Comparison of ENCODE assay signal across 8 cellular contexts in the genomic region with DNA sequence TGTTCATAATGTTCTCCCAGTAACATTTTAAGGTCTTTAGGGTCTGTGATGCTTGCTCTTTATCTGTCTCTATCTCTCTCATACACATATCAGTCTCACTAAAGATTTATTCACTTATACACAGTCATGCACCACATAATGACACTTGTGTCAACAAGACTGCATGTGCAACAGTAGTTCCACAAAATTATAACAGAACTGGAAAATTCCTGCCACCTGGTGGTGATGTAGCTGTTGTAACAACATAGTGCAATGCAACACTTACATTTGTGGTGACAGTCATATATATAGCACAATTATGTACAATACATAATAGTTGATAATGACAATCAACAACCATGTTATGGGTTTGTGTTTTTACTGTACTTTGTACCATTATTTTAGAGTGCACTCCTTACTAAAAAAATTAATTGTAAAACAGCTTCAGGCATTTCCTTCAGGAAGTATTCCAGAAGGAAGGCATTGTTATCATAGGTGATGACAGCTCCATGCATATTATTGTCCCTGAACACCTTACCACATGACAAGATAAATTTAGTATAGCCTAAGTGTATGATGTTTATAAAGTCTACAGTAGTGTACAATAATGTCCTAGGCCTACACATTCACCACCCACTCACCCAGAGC. TPM values are rescaled to one million over a fixed set of nuclear protein-coding genes. Genes with fewer than 3 reads are reported as not detected.
A peak's percentile ranks its signal among the peaks of the same experiment; 100 is the strongest.
DNase-seq lines count a peak whose midpoint lies in the region; ATAC-seq and TF ChIP-seq lines count a peak whose summit lies in the region.

No MANE protein-coding gene starts in this region.

- no peaks in the 10 kb centered on the region for H3K9me3 ChIP-seq in cardiac muscle cell (ENCODE audit: low read depth)
- no peaks in the 10 kb centered on the region for H3K9me3 ChIP-seq in psoas muscle
- peaks cover 0 to 4% (median 0%) of the 10 kb centered on the region in 4 donors for H3K9me3 ChIP-seq in esophagus muscularis mucosa
- H3K9me3 ChIP-seq in uterus, result no peaks in the 10 kb centered on the region

- H3K36me3 ChIP-seq in cardiac muscle cell (no peaks in the 10 kb centered on the region), psoas muscle (ENCODE audit: insufficient read depth in 1 of 2, low read depth in 1 of 2) (no peaks in the 10 kb centered on the region), esophagus muscularis mucosa (no peaks in the 10 kb centered on the region), uterus (no peaks in the 10 kb centered on the region)

- intact Hi-C loops in left cardiac atrium (cut with DNase I) (no loop called here), psoas muscle (cut with DNase I) (no loop called here), esophagus muscularis mucosa (cut with DNase I) (no loop called here), uterus (cut with DNase I; ENCODE audit: low total_unique reads) (no loop called here)

- TF ChIP-seq CTCF in cardiac muscle cell (IDR thresholded peaks at IDR 0.05; ENCODE audit: low read depth, low read length), result peak; percentile 48
- TF ChIP-seq CTCF in choroid plexus epithelial cell (conservative IDR thresholded peaks at IDR 0.05; ENCODE audit: low read depth, low read length), result peak; percentile 46
- peak; percentile 10 for TF ChIP-seq CTCF in psoas muscle (IDR thresholded peaks at IDR 0.05)
- TF ChIP-seq CTCF in esophagus muscularis mucosa (IDR thresholded peaks at IDR 0.05), result peak in 1 of 3 experiments; percentile 33
- TF ChIP-seq CTCF in uterus (IDR thresholded peaks at IDR 0.05), result peak in 1 of 4 experiments; percentile 9

- DNase-seq in cardiac muscle cell (ENCODE audit: low read depth in 1 of 2, low spot score in 1 of 2), result peak; percentile 52 to 57
- no peak for DNase-seq in left cardiac atrium
- DNase-seq in NCI-H526 treated with DMSO at 0.1 percent for 48 hours (lab: John Stamatoyannopoulos, UW), result peak; percentile 78
- DNase-seq in choroid plexus epithelial cell (ENCODE audit: low read depth), result peak; percentile 47
- DNase-seq in psoas muscle, result no peak
- DNase-seq in esophagus muscularis mucosa (ENCODE audit: extremely low spot score), result no peak
- DNase-seq in activated gamma-delta T cell treated with Interleukin-2 at 50 U/mL for 16 hours, result no peak
- DNase-seq in uterus, result no peak

- ATAC-seq in left cardiac atrium (no peak), psoas muscle (no peak)

- H3K27me3 ChIP-seq in cardiac muscle cell, result peaks cover 12% of the 10 kb centered on the region
- no peaks in the 10 kb centered on the region for H3K27me3 ChIP-seq in psoas muscle (ENCODE audit: insufficient read depth in 3 of 3, low read length in 2 of 3)
- H3K27me3 ChIP-seq in esophagus muscularis mucosa, result peaks cover 0 to 11% (median 0%) of the 10 kb centered on the region in 4 donors
- no peaks in the 10 kb centered on the region for H3K27me3 ChIP-seq in uterus

- no peak for TF ChIP-seq EP300 in esophagus muscularis mucosa (IDR thresholded peaks at IDR 0.05)

- H3K4me1 ChIP-seq in cardiac muscle cell (ENCODE audit: low read depth) (no peaks in the 10 kb centered on the region), psoas muscle (no peaks in the 10 kb centered on the region), esophagus muscularis mucosa (no peaks in the 10 kb centered on the region), uterus (no peaks in the 10 kb centered on the region)

- no peak overlapping the region for H3K4me3 ChIP-seq in cardiac muscle cell
- H3K4me3 ChIP-seq in choroid plexus epithelial cell (ENCODE audit: low read depth, low read length), result no peak overlapping the region
- H3K4me3 ChIP-seq in psoas muscle, result no peak overlapping the region
- no peak overlapping the region for H3K4me3 ChIP-seq in esophagus muscularis mucosa
- no peak overlapping the region for H3K4me3 ChIP-seq in uterus

- H3K27ac ChIP-seq in cardiac muscle cell, result no peak overlapping the region
- H3K27ac ChIP-seq in psoas muscle, result no peak overlapping the region
- no peak overlapping the region for H3K27ac ChIP-seq in esophagus muscularis mucosa (replicated peaks in 1 of 4)
- no peak overlapping the region for H3K27ac ChIP-seq in uterus

- TF ChIP-seq POLR2A in esophagus muscularis mucosa (IDR thresholded peaks at IDR 0.05; ENCODE audit: low read depth) (no peak), uterus (IDR thresholded peaks at IDR 0.05) (no peak)

RNA-seq across cellular contexts. Expression of a gene that starts 8.1 kb away (rescaled TPM):
- total RNA-seq in cardiac muscle cell, result 0.21 TPM in 1 of 2 replicates, not detected in the other
- polyA plus RNA-seq in cardiac muscle cell, result not detected in 2 replicates
- under 1 TPM in 1 of 2 donors, not detected in 1; 0.12 TPM for total RNA-seq in left cardiac atrium
- not detected for total RNA-seq in psoas muscle
- under 1 TPM in 1 of 3 donors, not detected in 2; 0.03 TPM for polyA plus RNA-seq in psoas muscle
- under 1 TPM in 2 of 4 donors, not detected in 2; 0.06 to 0.17 TPM for total RNA-seq in esophagus muscularis mucosa
- total RNA-seq in uterus, result under 1 TPM in 1 of 4 donors, not detected in 3; 0.76 TPM

RNA-seq across cellular contexts. Expression of a gene that starts 24.0 kb away (rescaled TPM):
- total RNA-seq in cardiac muscle cell, result not detected in 2 replicates
- not detected in 2 replicates for polyA plus RNA-seq in cardiac muscle cell
- not detected for total RNA-seq in left cardiac atrium
- not detected for total RNA-seq in psoas muscle
- not detected for polyA plus RNA-seq in psoas muscle
- not detected for total RNA-seq in esophagus muscularis mucosa
- total RNA-seq in uterus, result not detected

Comparison
In these comparisons a context has a peak if more than half of its experiments do, and no peak if none do; other contexts are left out.
1. DNase-seq: peak in cardiac muscle cell (2 of 2), NCI-H526 treated with DMSO at 0.1 percent for 48 hours (single experiment) and choroid plexus epithelial cell (single experiment); none in left cardiac atrium (single experiment), psoas muscle (0 of 2), esophagus muscularis mucosa (single experiment), activated gamma-delta T cell treated with Interleukin-2 at 50 U/mL for 16 hours (single experiment) and uterus (0 of 2).